Comparison of ENCODE assay signal across 11 cellular contexts in genomic region chr18:12336887-12337286, GRCh38. TPM values are rescaled to one million over a fixed set of nuclear protein-coding genes. Genes with fewer than 3 reads are reported as not detected.
DNase-seq lines count a peak whose midpoint lies in the region; ATAC-seq and TF ChIP-seq lines count a peak whose summit lies in the region.
"Had no signal": no experiment of that assay in that cellular context is flagged by ENCODE, and none has a peak within 500 bp of the region (broad histone marks: within the 10 kb centered on the region; RNA-seq: fewer than 3 reads in every experiment).

No MANE protein-coding gene starts in this region.

- H3K4me3 Mint-ChIP-seq in WTC11: peak overlapping the region; percentile 35
- no peak overlapping the region for H3K4me3 Mint-ChIP-seq in activated CD4-positive, alpha-beta memory T cell treated with anti-CD3 and anti-CD28 coated beads for 36 hours

- H3K4me3 ChIP-seq in AG10803 (ENCODE audit: low read length): no peak overlapping the region
- H3K4me3 ChIP-seq: coronary artery had no signal

- POLR2A ChIA-PET in WTC11 (lab: Charles Lee): interaction anchor here (0.5 to 2.0 kb wide), 4 partner anchors 9 to 66 kb away, joined by 3 to 13 read pairs (median 4); partner anchors contain the start of gene AFG3L2
- POLR2A ChIA-PET in activated CD4-positive, alpha-beta memory T cell treated with anti-CD3 and anti-CD28 coated beads for 36 hours (lab: Charles Lee): no interaction called here

- TF ChIP-seq CTCF in AG10803 (conservative IDR thresholded peaks at IDR 0.05; ENCODE audit: low read length) (no peak), WTC11 (IDR thresholded peaks at IDR 0.05) (no peak)

- ATAC-seq in WTC11 (no peak), left colon (peak; percentile 11), HG02798 (IDR thresholded peaks at IDR 0.05; ENCODE audit: poor library complexity, unreplicated experiment) (no peak), HG03045 (IDR thresholded peaks at IDR 0.05; ENCODE audit: unreplicated experiment) (no peak)

- H3K36me3 Mint-ChIP-seq in WTC11: peaks cover 34% of the 10 kb centered on the region
- peaks cover 32% of the 10 kb centered on the region for H3K36me3 Mint-ChIP-seq in activated CD4-positive, alpha-beta memory T cell treated with anti-CD3 and anti-CD28 coated beads for 36 hours

- H3K9me3 Mint-ChIP-seq in WTC11: peaks cover 7% of the 10 kb centered on the region
- H3K9me3 Mint-ChIP-seq in activated CD4-positive, alpha-beta memory T cell treated with anti-CD3 and anti-CD28 coated beads for 36 hours: no peaks in the 10 kb centered on the region

- CTCF ChIA-PET in WTC11 (lab: Charles Lee): interaction anchor here (0.8 to 3.9 kb wide), 10 partner anchors 9 to 289 kb away, joined by 3 to 41 read pairs (median 4); partner anchors contain the start of gene AFG3L2
- CTCF ChIA-PET in activated CD4-positive, alpha-beta memory T cell treated with anti-CD3 and anti-CD28 coated beads for 36 hours (lab: Charles Lee): no interaction called here

- H3K27ac Mint-ChIP-seq in WTC11: peak overlapping the region; percentile 92
- no peak overlapping the region for H3K27ac Mint-ChIP-seq in activated CD4-positive, alpha-beta memory T cell treated with anti-CD3 and anti-CD28 coated beads for 36 hours

- H3K4me1 Mint-ChIP-seq in WTC11: peaks cover 58% of the 10 kb centered on the region
- no peaks in the 10 kb centered on the region for H3K4me1 Mint-ChIP-seq in activated CD4-positive, alpha-beta memory T cell treated with anti-CD3 and anti-CD28 coated beads for 36 hours (ENCODE audit: low read depth)

- H3K27me3 Mint-ChIP-seq in WTC11 (ENCODE audit: low read depth): no peaks in the 10 kb centered on the region
- H3K27me3 Mint-ChIP-seq in activated CD4-positive, alpha-beta memory T cell treated with anti-CD3 and anti-CD28 coated beads for 36 hours: no peaks in the 10 kb centered on the region

- DNase-seq in AG10803 (ENCODE audit: low read depth) (peak; percentile 74), HK-2 (ENCODE audit: unreplicated experiment) (peak; percentile 47), WTC11 (ENCODE audit: low spot score) (no peak), left colon (no peak)
- no peak for DNase-seq in stimulated activated CD4-positive, alpha-beta T cell treated with anti-CD3 and anti-CD28 coated beads, Interleukin-4, amount 100 ng/mL, for 4 hours
- DNase-seq in activated CD4-positive, alpha-beta memory T cell treated with anti-CD3 and anti-CD28 coated beads for 36 hours: no peak
- DNase-seq: NCI-H1436 treated with DMSO at 0.1 percent for 48 hours, SW 1271 had no signal

- intact Hi-C loops in left colon (cut with DNase I, micrococcal nuclease): no loop called here
- intact Hi-C loops in activated CD4-positive, alpha-beta memory T cell treated with anti-CD3 and anti-CD28 coated beads for 36 hours (cut with micrococcal nuclease): no loop called here

TF ChIP-seq in WTC11, 78 proteins besides CTCF, POLR2A, EP300 and RAD21:
- peak; percentile 17; the same call in 1 of the 2 replicates for TF ChIP-seq SMAD3 (CRISPR knock-in tag; IDR thresholded peaks at IDR 0.05; ENCODE audit: borderline replicate concordance)
- TF ChIP-seq ZNF317 (CRISPR knock-in tag; IDR thresholded peaks at IDR 0.05; ENCODE audit: borderline replicate concordance, low read depth): no peak

RNA-seq across cellular contexts. Expression of gene TUBB6, which starts 28.8 kb away (rescaled TPM):
- 137 to 240 TPM (median 149 TPM) in 3 replicates for total RNA-seq in WTC11 (2021)
- 10 to 100 TPM in 1 of 2 donors, 1 to 10 TPM in 1; 8.3 to 29.8 TPM for total RNA-seq in left colon
- total RNA-seq in activated CD4-positive, alpha-beta memory T cell treated with anti-CD3 and anti-CD28 coated beads for 36 hours: 1 to 10 TPM; 6.7 to 7.5 TPM

RNA-seq across cellular contexts. Expression of gene AFG3L2, which starts 40.1 kb away (rescaled TPM):
- 73.9 to 109 TPM (median 76.0 TPM) in 3 replicates for total RNA-seq in WTC11 (2021)
- total RNA-seq in left colon: 100 to 1,000 TPM; 107 to 108 TPM
- 10 to 100 TPM; 45.2 to 48.8 TPM for total RNA-seq in activated CD4-positive, alpha-beta memory T cell treated with anti-CD3 and anti-CD28 coated beads for 36 hours

Comparison
In these comparisons a context has a peak if more than half of its experiments do, and no peak if none do; other contexts are left out.
1. DNase-seq: peak in AG10803 (single experiment) and HK-2 (single experiment); none in WTC11 (single experiment), left colon (0 of 2), stimulated activated CD4-positive, alpha-beta T cell treated with anti-CD3 and anti-CD28 coated beads, Interleukin-4, amount 100 ng/mL, for 4 hours (0 of 2) and activated CD4-positive, alpha-beta memory T cell treated with anti-CD3 and anti-CD28 coated beads for 36 hours (single experiment).